ENCODE assay signal across 8 cellular contexts in the genomic region with DNA sequence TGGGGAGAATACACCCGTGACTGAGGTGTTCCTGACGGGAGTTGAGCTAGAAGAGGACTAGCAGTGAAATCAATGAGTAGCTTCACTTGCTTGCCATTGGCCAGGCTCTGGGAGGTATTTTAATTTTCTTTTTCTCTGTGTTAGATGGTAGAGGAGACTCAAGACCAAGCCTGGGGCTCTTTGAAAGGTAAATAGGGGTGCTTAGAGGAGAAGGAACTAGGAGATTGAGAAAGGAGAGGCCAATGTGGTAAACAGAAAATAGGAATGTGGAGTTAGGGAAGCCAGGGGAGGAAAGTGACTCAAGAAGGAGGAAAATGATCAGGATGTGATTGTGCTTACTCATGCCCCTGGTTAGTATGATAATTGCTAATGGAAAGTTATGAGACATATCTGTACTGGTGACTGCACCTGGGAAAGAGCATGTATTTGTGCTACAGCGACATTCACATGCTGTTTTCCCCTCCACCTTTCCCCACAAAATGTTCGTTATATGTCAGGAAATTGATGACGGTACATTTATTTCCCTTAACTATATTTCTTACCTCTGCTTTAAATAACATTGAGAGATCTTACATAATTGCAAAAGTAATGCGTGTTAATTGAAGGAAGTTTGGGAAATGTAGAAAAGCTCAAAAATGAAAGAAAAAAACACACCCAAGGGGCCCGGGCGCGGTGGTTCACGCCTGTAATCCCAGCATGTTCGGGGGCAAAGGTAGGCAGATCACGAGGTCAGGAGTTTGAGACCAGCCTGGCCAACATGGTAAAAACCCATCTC. TPM values are rescaled to one million over a fixed set of nuclear protein-coding genes. Genes with fewer than 3 reads are reported as not detected.
A peak's percentile ranks its signal among the peaks of the same experiment; 100 is the strongest.
DNase-seq lines count a peak whose midpoint lies in the region; ATAC-seq and TF ChIP-seq lines count a peak whose summit lies in the region.

No MANE protein-coding gene starts in this region.

- H3K4me3 ChIP-seq in AG10803 (ENCODE audit: low read length) = no peak overlapping the region
- H3K4me3 ChIP-seq in astrocyte of the spinal cord (ENCODE audit: low read depth, low read length) = no peak overlapping the region
- peak overlapping the region; percentile 27 for H3K4me3 ChIP-seq in thoracic aorta
- H3K4me3 ChIP-seq in ovary = no peak overlapping the region

- no peak for TF ChIP-seq POLR2A in ovary (IDR thresholded peaks at IDR 0.05)

- intact Hi-C loops in ovary (cut with DNase I) = no loop called here

- H3K36me3 ChIP-seq in thoracic aorta (no peaks in the 10 kb centered on the region), ovary (no peaks in the 10 kb centered on the region)

- ATAC-seq in GM19351 (IDR thresholded peaks at IDR 0.05; ENCODE audit: unreplicated experiment) (peak; percentile 63), HG03565 (IDR thresholded peaks at IDR 0.05; ENCODE audit: unreplicated experiment) (peak; percentile 50), thoracic aorta (ENCODE audit: insufficient number of reproducible peaks, low FRiP score, low read depth) (no peak)

- WGBS in ovary, 3 donors = 80 to 81% (median 81%) methylated on average over 12 of the region's 12 CpGs

- peak; percentile 38 for DNase-seq in AG10803 (ENCODE audit: low read depth)
- DNase-seq in astrocyte of the spinal cord (ENCODE audit: low read depth, low spot score) = peak; percentile 47
- DNase-seq in thoracic aorta (ENCODE audit: low spot score) = no peak
- DNase-seq in mesenteric fat pad (ENCODE audit: low spot score) = no peak
- DNase-seq in mucosa of gallbladder (ENCODE audit: low spot score) = no peak
- DNase-seq in ovary = no peak

- H3K9me3 ChIP-seq in thoracic aorta = no peaks in the 10 kb centered on the region
- H3K9me3 ChIP-seq in ovary = no peaks in the 10 kb centered on the region

- H3K4me1 ChIP-seq in thoracic aorta (ENCODE audit: control insufficient read depth in 1 of 2, low read depth in 2 of 2) = no peaks in the 10 kb centered on the region
- H3K4me1 ChIP-seq in ovary (ENCODE audit: insufficient read depth) = no peaks in the 10 kb centered on the region

- no peak for TF ChIP-seq EP300 in ovary (IDR thresholded peaks at IDR 0.05)

- H3K27ac ChIP-seq in thoracic aorta (no peak overlapping the region), ovary (no peak overlapping the region)

- TF ChIP-seq CTCF in AG10803 (conservative IDR thresholded peaks at IDR 0.05; ENCODE audit: low read length) (no peak), astrocyte of the spinal cord (IDR thresholded peaks at IDR 0.05; ENCODE audit: low read depth, low read length) (no peak), thoracic aorta (IDR thresholded peaks at IDR 0.05) (no peak), ovary (IDR thresholded peaks at IDR 0.05) (no peak)

- in situ Hi-C loops in astrocyte of the spinal cord (cut with HindIII; ENCODE audit: low sequenced_read_pairs) = no loop called here

- H3K27me3 ChIP-seq in thoracic aorta (replicated peaks; ENCODE audit: insufficient read depth) (no peaks in the 10 kb centered on the region), ovary (no peaks in the 10 kb centered on the region)

RNA-seq across cellular contexts. Expression of gene LRBA, which starts 16.9 kb away (rescaled TPM):
- total RNA-seq in thoracic aorta = 10 to 100 TPM; 30.9 to 33.7 TPM
- 25.6 TPM for total RNA-seq in mesenteric fat pad
- total RNA-seq in mucosa of gallbladder = 64.4 TPM
- 10 to 100 TPM; 27.5 to 49.2 (median 31.1) TPM for total RNA-seq in ovary
- 10 to 100 TPM in 1 of 2 donors, 1 to 10 TPM in 1; 9.7 to 17.2 TPM for polyA plus RNA-seq in ovary

Comparison
In these comparisons a context has a peak if more than half of its experiments do, and no peak if none do; other contexts are left out.
1. DNase-seq: peak in AG10803 (single experiment) and astrocyte of the spinal cord (single experiment); none in thoracic aorta (single experiment), mesenteric fat pad (single experiment), mucosa of gallbladder (single experiment) and ovary (0 of 5).